Comparison of ENCODE assay signal across 16 cellular contexts in genomic region chr16:2457946-2458345, GRCh38. TPM values are rescaled to one million over a fixed set of nuclear protein-coding genes. Genes with fewer than 3 reads are reported as not detected.
DNase-seq lines count a peak whose midpoint lies in the region; ATAC-seq, FAIRE-seq and TF ChIP-seq lines count a peak whose summit lies in the region.
"Had no signal": no experiment of that assay in that cellular context is flagged by ENCODE, and none has a peak within 500 bp of the region (broad histone marks: within the 10 kb centered on the region; RNA-seq: fewer than 3 reads in every experiment).

No MANE protein-coding gene starts in this region.

- TF ChIP-seq RAD21 in Ishikawa (IDR thresholded peaks at IDR 0.05; ENCODE audit: low read depth), result no peak

- H3K9me3 Mint-ChIP-seq in astrocyte (ENCODE audit: unreplicated experiment), result no peaks in the 10 kb centered on the region

- intact Hi-C loops in lower lobe of right lung (cut with DNase I), result no loop called here

- peaks cover 14% of the 10 kb centered on the region for H3K4me1 ChIP-seq in astrocyte (ENCODE audit: insufficient read depth, low read length)
- peaks cover 16% of the 10 kb centered on the region for H3K4me1 ChIP-seq in lower lobe of right lung

- no peak overlapping the region for H2AFZ ChIP-seq in astrocyte (ENCODE audit: low read depth, low read length)

- peaks cover 8% of the 10 kb centered on the region for H3K79me2 ChIP-seq in astrocyte (ENCODE audit: insufficient read depth, low read length)

- peaks cover 9% of the 10 kb centered on the region for H3K36me3 Mint-ChIP-seq in astrocyte (ENCODE audit: low read depth, unreplicated experiment)

- no peaks in the 10 kb centered on the region for H3K9me3 ChIP-seq in astrocyte (ENCODE audit: insufficient read depth, low read depth, low read length)
- no peaks in the 10 kb centered on the region for H3K9me3 ChIP-seq in lower lobe of right lung
- H3K9me3 ChIP-seq: SJSA1 had no signal

- H3K9ac ChIP-seq in astrocyte (ENCODE audit: low read length), result no peak overlapping the region

- no peak overlapping the region for H3K4me3 ChIP-seq in astrocyte (ENCODE audit: insufficient read depth, low read depth, low read length)
- no peak overlapping the region for H3K4me3 ChIP-seq in lower lobe of right lung
- H3K4me3 ChIP-seq: SJSA1 had no signal

- H3K36me3 ChIP-seq in astrocyte (ENCODE audit: insufficient read depth, low read length) (peaks cover 14% of the 10 kb centered on the region), lower lobe of right lung (peaks cover 13% of the 10 kb centered on the region)

- no peaks in the 10 kb centered on the region for H3K27me3 ChIP-seq in astrocyte (ENCODE audit: insufficient read depth, low read length)
- no peaks in the 10 kb centered on the region for H3K27me3 ChIP-seq in lower lobe of right lung (ENCODE audit: low read depth)
- H3K27me3 ChIP-seq: SJSA1 had no signal

- peak; percentile 20 for ATAC-seq in lower lobe of right lung

- FAIRE-seq in astrocyte (lab: Jason Lieb, UNC), result no peak

- no peak overlapping the region for H3K4me2 ChIP-seq in astrocyte (ENCODE audit: low read length)

- H3K27me3 Mint-ChIP-seq in astrocyte (ENCODE audit: low read depth, unreplicated experiment), result no peaks in the 10 kb centered on the region

- H3K27ac ChIP-seq in astrocyte (ENCODE audit: low read depth, low read length), result no peak overlapping the region
- H3K27ac ChIP-seq in lower lobe of right lung, result no peak overlapping the region
- H3K27ac ChIP-seq: SJSA1 had no signal

- TF ChIP-seq EP300 in Ishikawa (IDR thresholded peaks at IDR 0.05; ENCODE audit: borderline replicate concordance), result no peak

- peaks cover 5% of the 10 kb centered on the region for H4K20me1 ChIP-seq in astrocyte (ENCODE audit: insufficient read depth, low read length)

- peaks cover 3% of the 10 kb centered on the region for H3K4me1 Mint-ChIP-seq in astrocyte (ENCODE audit: low read depth, unreplicated experiment)

- DNase-seq in astrocyte (ENCODE audit: low read depth) (no peak), lower lobe of right lung (no peak), SHP77 treated with DMSO at 0.1 percent for 48 hours (lab: John Stamatoyannopoulos, UW) (no peak), HuH-7.5 (ENCODE audit: low spot score) (no peak), EL (no peak), SW480 (ENCODE audit: low spot score) (no peak)
- DNase-seq: C1 segment of cervical spinal cord, DMS153, HCEC 1CT, MM.1S, NCI-H1105, NCI-H187, NCI-H774 had no signal

- peak overlapping the region; percentile 40 for H3K4me3 Mint-ChIP-seq in astrocyte (ENCODE audit: unreplicated experiment)

- H3K27ac Mint-ChIP-seq in astrocyte (ENCODE audit: unreplicated experiment), result no peak overlapping the region

- no peak for TF ChIP-seq CTCF in astrocyte (IDR thresholded peaks at IDR 0.05; ENCODE audit: insufficient read depth, low read depth, low read length)
- no peak for TF ChIP-seq CTCF in lower lobe of right lung (IDR thresholded peaks at IDR 0.05)

TF ChIP-seq in Ishikawa, 13 proteins besides CTCF, POLR2A, EP300 and RAD21:
- TF ChIP-seq REST (IDR thresholded peaks at IDR 0.05; ENCODE audit: low read depth) (no peak), CEBPB (IDR thresholded peaks at IDR 0.05) (no peak)
- TF ChIP-seq, protein P1, sequence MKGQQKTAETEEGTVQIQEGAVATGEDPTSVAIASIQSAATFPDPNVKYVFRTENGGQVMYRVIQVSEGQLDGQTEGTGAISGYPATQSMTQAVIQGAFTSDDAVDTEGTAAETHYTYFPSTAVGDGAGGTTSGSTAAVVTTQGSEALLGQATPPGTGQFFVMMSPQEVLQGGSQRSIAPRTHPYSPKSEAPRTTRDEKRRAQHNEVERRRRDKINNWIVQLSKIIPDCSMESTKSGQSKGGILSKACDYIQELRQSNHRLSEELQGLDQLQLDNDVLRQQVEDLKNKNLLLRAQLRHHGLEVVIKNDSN (IDR thresholded peaks at IDR 0.05), result peak; percentile 13; the same call in 1 of the 2 replicates

RNA-seq across cellular contexts. Expression of gene TEDC2, which starts 2.0 kb away (rescaled TPM):
- total RNA-seq in astrocyte (5.8 and 6.0 TPM in 2 replicates), lower lobe of right lung (0.68 TPM)

RNA-seq across cellular contexts. Expression of gene NTN3, which starts 13.2 kb away (rescaled TPM):
- 1.1 and 1.3 TPM in 2 replicates for total RNA-seq in astrocyte
- total RNA-seq in lower lobe of right lung, result 0.24 TPM
- total RNA-seq: RPMI7951 had no signal

RNA-seq across cellular contexts. Expression of gene TBC1D24, which starts 17.0 kb away (rescaled TPM):
- total RNA-seq in astrocyte, result 12.8 and 13.4 TPM in 2 replicates
- total RNA-seq in lower lobe of right lung, result 40.2 TPM

RNA-seq across cellular contexts. Expression of gene CCNF, which starts 28.7 kb away (rescaled TPM):
- total RNA-seq in astrocyte, result 5.5 and 6.4 TPM in 2 replicates
- 3.4 TPM for total RNA-seq in lower lobe of right lung

RNA-seq across cellular contexts. Expression of gene ATP6V0C, which starts 55.8 kb away (rescaled TPM):
- total RNA-seq in astrocyte (311 TPM in 2 replicates), lower lobe of right lung (313 TPM)
